Comparison of ENCODE assay signal across 15 cellular contexts in the genomic region with DNA sequence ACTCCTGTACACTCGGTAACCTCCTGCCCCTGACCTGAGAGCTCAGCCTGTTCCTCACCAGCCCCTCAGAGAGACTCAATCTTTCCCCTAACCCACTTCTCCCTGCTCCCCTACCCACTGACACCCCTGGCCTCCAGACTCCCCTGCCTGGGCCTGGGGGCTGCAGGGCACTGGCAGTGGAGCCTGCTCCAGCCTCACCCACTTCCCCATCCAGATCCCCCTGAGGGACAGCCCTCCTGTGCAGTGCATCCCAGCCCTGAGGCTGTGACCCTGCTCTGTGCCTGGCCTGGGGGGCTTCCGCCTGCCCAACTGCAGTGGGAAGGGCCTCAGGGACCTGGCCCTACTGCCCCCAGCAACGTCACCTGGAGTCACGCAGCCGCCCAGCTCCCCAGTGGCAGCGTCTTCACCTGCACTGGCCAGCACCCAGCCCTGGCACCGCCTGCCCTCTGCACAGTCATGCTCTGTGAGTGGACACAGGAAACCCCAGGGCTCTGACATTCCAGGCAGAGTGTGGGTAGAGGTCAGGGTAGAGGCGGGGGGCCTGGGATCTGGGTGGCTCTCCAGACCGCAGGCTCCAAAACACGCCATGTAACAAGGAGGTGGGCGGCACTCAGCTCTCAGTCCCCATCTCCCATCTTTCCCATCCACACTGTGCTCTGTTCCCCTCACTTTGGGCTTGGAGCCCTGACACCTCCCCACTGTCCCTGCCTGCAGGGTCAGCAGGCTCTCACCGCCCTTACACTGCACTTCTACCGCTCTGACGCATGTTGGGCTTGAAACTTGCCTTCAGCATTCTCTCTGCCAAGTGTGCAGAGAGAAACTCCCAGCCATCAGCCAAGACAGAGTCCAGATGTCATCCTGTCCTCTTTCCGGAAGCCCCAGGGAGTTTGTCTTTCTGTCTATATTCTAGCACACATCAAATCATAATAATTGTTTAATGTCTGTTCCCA. TPM values are rescaled to one million over a fixed set of nuclear protein-coding genes. Genes with fewer than 3 reads are reported as not detected.
DNase-seq lines count a peak whose midpoint lies in the region; ATAC-seq and FAIRE-seq lines count a peak whose summit lies in the region.
"Had no signal": no experiment of that assay in that cellular context is flagged by ENCODE, and none has a peak within 500 bp of the region (broad histone marks: within the 10 kb centered on the region; RNA-seq: fewer than 3 reads in every experiment).

No MANE protein-coding gene starts in this region.

- H3K4me2 ChIP-seq in BLaER1, result no peak overlapping the region

- intact Hi-C loops in left ventricle myocardium superior (cut with micrococcal nuclease) (no loop called here), posterior vena cava (cut with DNase I) (no loop called here)

- H3K27ac ChIP-seq in BLaER1, result peak overlapping the region; percentile 22; the same call in 1 of the 2 replicates

- H3K36me3 ChIP-seq in BLaER1, result no peaks in the 10 kb centered on the region

- peak; percentile 1 for DNase-seq in amniotic epithelial cell (ENCODE audit: low read depth)
- DNase-seq in left ventricle myocardium superior, result peak; percentile 79
- DNase-seq in posterior vena cava (ENCODE audit: low spot score), result peak; percentile 88
- DNase-seq in RCC 7860 (ENCODE audit: low spot score), result no peak
- no peak for DNase-seq in EL
- no peak for DNase-seq in activated T-cell treated with anti-CD3 and anti-CD28 coated beads, Interleukin-2, amount 50 U/mL, for 1 hour
- DNase-seq in islet precursor cell, result no peak
- DNase-seq: activated naive CD8-positive, alpha-beta T cell treated with anti-CD3 and anti-CD28 coated beads, Interleukin-2, amount 10 ng/mL, durations not matched to agents 7 days and 5 days; GDM1; naive thymus-derived CD8-positive, alpha-beta T cell; NCI-H1417; stimulated activated CD4-positive, alpha-beta T cell treated with anti-CD3 and anti-CD28 coated beads, Interleukin-2, amount 100 ng/mL, for 24 hours had no signal

- H3K9ac ChIP-seq in BLaER1, result no peak overlapping the region

- peak; percentile 88 for ATAC-seq in left ventricle myocardium superior
- ATAC-seq: naive thymus-derived CD8-positive, alpha-beta T cell had no signal

- peaks cover 39% of the 10 kb centered on the region for H3K4me1 ChIP-seq in BLaER1

- no peak for FAIRE-seq in RCC 7860 (lab: Jason Lieb, UNC)

- no peak overlapping the region for H3K4me3 ChIP-seq in BLaER1

- H3K9me3 ChIP-seq in BLaER1, result no peaks in the 10 kb centered on the region

- H3K27me3 ChIP-seq in BLaER1, result no peaks in the 10 kb centered on the region

- H4K20me1 ChIP-seq in BLaER1, result no peaks in the 10 kb centered on the region

RNA-seq across cellular contexts. Expression of a gene that starts 5.1 kb away (rescaled TPM):
- not detected for total RNA-seq in left ventricle myocardium superior
- total RNA-seq in posterior vena cava, result under 1 TPM in 1 of 2 donors, not detected in 1; 0.14 TPM
- total RNA-seq: activated CD8-positive, alpha-beta memory T cell treated with anti-CD3 and anti-CD28 coated beads for 36 hours; activated naive CD8-positive, alpha-beta T cell treated with anti-CD3 and anti-CD28 coated beads, Interleukin-2, amount 10 ng/mL, durations not matched to agents 7 days and 5 days; naive thymus-derived CD8-positive, alpha-beta T cell; T-helper 2 cell treated with Interferon-gamma antibody and Interleukin-4, amounts not matched to agents 100 ng/mL and 5 ng/mL, for 36 hours had no signal

RNA-seq across cellular contexts. Expression of a gene that starts 46.7 kb away (rescaled TPM):
- not detected for total RNA-seq in left ventricle myocardium superior
- not detected for total RNA-seq in posterior vena cava
- total RNA-seq: activated naive CD8-positive, alpha-beta T cell treated with anti-CD3 and anti-CD28 coated beads, Interleukin-2, amount 10 ng/mL, durations not matched to agents 7 days and 5 days; T-helper 2 cell treated with Interferon-gamma antibody and Interleukin-4, amounts not matched to agents 100 ng/mL and 5 ng/mL, for 36 hours had no signal

RNA-seq across cellular contexts. Expression of a gene that starts 48.0 kb away (rescaled TPM):
- total RNA-seq in left ventricle myocardium superior (7.1 TPM), posterior vena cava (1 to 10 TPM; 7.1 to 9.1 TPM)

Comparison
In these comparisons a context has a peak if more than half of its experiments do, and no peak if none do; other contexts are left out.
1. DNase-seq: peak in amniotic epithelial cell (single experiment), left ventricle myocardium superior (single experiment) and posterior vena cava (single experiment); none in RCC 7860 (single experiment), EL (single experiment), activated T-cell treated with anti-CD3 and anti-CD28 coated beads, Interleukin-2, amount 50 U/mL, for 1 hour (single experiment) and islet precursor cell (single experiment).